ENCODE assay signal across 20 cellular contexts in genomic region chr3:133379926-133380325, GRCh38. TPM values are rescaled to one million over a fixed set of nuclear protein-coding genes. Genes with fewer than 3 reads are reported as not detected.
DNase-seq lines count a peak whose midpoint lies in the region; ATAC-seq and TF ChIP-seq lines count a peak whose summit lies in the region.
"Had no signal": no experiment of that assay in that cellular context is flagged by ENCODE, and none has a peak within 500 bp of the region (broad histone marks: within the 10 kb centered on the region; RNA-seq: fewer than 3 reads in every experiment).

No MANE protein-coding gene starts in this region.

- no peak overlapping the region for H3K4me3 ChIP-seq in coronary artery
- H3K4me3 ChIP-seq: A549, BLaER1 had no signal

- TF ChIP-seq CTCF in coronary artery (IDR thresholded peaks at IDR 0.05) (no peak), neural crest cell (conservative IDR thresholded peaks at IDR 0.05) (no peak)

- no peaks in the 10 kb centered on the region for H3K36me3 Mint-ChIP-seq in neural crest cell (ENCODE audit: low read depth)
- H3K36me3 Mint-ChIP-seq in activated T-helper 2 cell treated with anti-CD3 and anti-CD28 coated beads, Interferon-gamma antibody, Interleukin-2, Interleukin-4, amounts not matched to agents 10 μg/mL and 5 μg/mL and 100 μg/mL, durations not matched to agents 14 hours and 24 hours and 36 hours (ENCODE audit: low read depth): no peaks in the 10 kb centered on the region
- H3K36me3 Mint-ChIP-seq: CD14-positive monocyte; CD4-positive, alpha-beta memory T cell; CD4-positive, CD25-positive, alpha-beta regulatory T cell had no signal

- ATAC-seq in stimulated activated naive CD8-positive, alpha-beta T cell treated with anti-CD3 and anti-CD28 coated beads, Interleukin-15, amount 100 ng/mL, for 72 hours: peak; percentile 27
- no peak for ATAC-seq in stimulated activated naive CD8-positive, alpha-beta T cell treated with anti-CD3 and anti-CD28 coated beads, Interleukin-15, Interleukin-2, amounts not matched to agents 100 U/mL and 50 U/mL, for 24 hours
- ATAC-seq: A549 had no signal

- H3K4me3 Mint-ChIP-seq in stimulated activated naive CD8-positive, alpha-beta T cell treated with anti-CD3 and anti-CD28 coated beads, Interleukin-15, amount 100 ng/mL, for 72 hours: no peak overlapping the region
- no peak overlapping the region for H3K4me3 Mint-ChIP-seq in neural crest cell
- no peak overlapping the region for H3K4me3 Mint-ChIP-seq in activated T-helper 2 cell treated with anti-CD3 and anti-CD28 coated beads, Interferon-gamma antibody, Interleukin-2, Interleukin-4, amounts not matched to agents 10 μg/mL and 5 μg/mL and 100 μg/mL, durations not matched to agents 14 hours and 24 hours and 36 hours (ENCODE audit: low read depth)
- H3K4me3 Mint-ChIP-seq: B cell; CD14-positive monocyte; CD4-positive, alpha-beta memory T cell; CD4-positive, CD25-positive, alpha-beta regulatory T cell had no signal

- no peaks in the 10 kb centered on the region for H3K4me1 Mint-ChIP-seq in stimulated activated naive CD8-positive, alpha-beta T cell treated with anti-CD3 and anti-CD28 coated beads, Interleukin-15, amount 100 ng/mL, for 72 hours
- peaks cover 19% of the 10 kb centered on the region for H3K4me1 Mint-ChIP-seq in neural crest cell
- H3K4me1 Mint-ChIP-seq in activated T-helper 2 cell treated with anti-CD3 and anti-CD28 coated beads, Interferon-gamma antibody, Interleukin-2, Interleukin-4, amounts not matched to agents 10 μg/mL and 5 μg/mL and 100 μg/mL, durations not matched to agents 14 hours and 24 hours and 36 hours (ENCODE audit: low read depth): no peaks in the 10 kb centered on the region
- H3K4me1 Mint-ChIP-seq: B cell; CD14-positive monocyte; CD4-positive, alpha-beta memory T cell; CD4-positive, CD25-positive, alpha-beta regulatory T cell had no signal

- H3K27ac Mint-ChIP-seq in stimulated activated naive CD8-positive, alpha-beta T cell treated with anti-CD3 and anti-CD28 coated beads, Interleukin-15, amount 100 ng/mL, for 72 hours: no peak overlapping the region
- peak overlapping the region; percentile 10 for H3K27ac Mint-ChIP-seq in neural crest cell (ENCODE audit: unreplicated experiment)
- H3K27ac Mint-ChIP-seq in activated T-helper 2 cell treated with anti-CD3 and anti-CD28 coated beads, Interferon-gamma antibody, Interleukin-2, Interleukin-4, amounts not matched to agents 10 μg/mL and 5 μg/mL and 100 μg/mL, durations not matched to agents 14 hours and 24 hours and 36 hours: no peak overlapping the region
- H3K27ac Mint-ChIP-seq: B cell; CD14-positive monocyte; CD4-positive, alpha-beta memory T cell; CD4-positive, CD25-positive, alpha-beta regulatory T cell had no signal

- intact Hi-C loops in activated T-helper 2 cell treated with anti-CD3 and anti-CD28 coated beads, Interferon-gamma antibody, Interleukin-2, Interleukin-4, amounts not matched to agents 10 μg/mL and 5 μg/mL and 100 μg/mL, durations not matched to agents 14 hours and 24 hours and 36 hours (cut with micrococcal nuclease): no loop called here

- H3K27ac ChIP-seq in coronary artery: no peak overlapping the region
- H3K27ac ChIP-seq: 22Rv1, A549, BLaER1 had no signal

- H3K9me3 Mint-ChIP-seq in stimulated activated naive CD8-positive, alpha-beta T cell treated with anti-CD3 and anti-CD28 coated beads, Interleukin-15, amount 100 ng/mL, for 72 hours: no peaks in the 10 kb centered on the region
- H3K9me3 Mint-ChIP-seq in neural crest cell: no peaks in the 10 kb centered on the region
- no peaks in the 10 kb centered on the region for H3K9me3 Mint-ChIP-seq in activated T-helper 2 cell treated with anti-CD3 and anti-CD28 coated beads, Interferon-gamma antibody, Interleukin-2, Interleukin-4, amounts not matched to agents 10 μg/mL and 5 μg/mL and 100 μg/mL, durations not matched to agents 14 hours and 24 hours and 36 hours
- H3K9me3 Mint-ChIP-seq: CD4-positive, CD25-positive, alpha-beta regulatory T cell had no signal

- no peak for DNase-seq in stimulated activated naive CD8-positive, alpha-beta T cell treated with anti-CD3 and anti-CD28 coated beads, Interleukin-15, amount 100 ng/mL, for 72 hours
- DNase-seq in stimulated activated naive CD8-positive, alpha-beta T cell treated with anti-CD3 and anti-CD28 coated beads, Interleukin-15, Interleukin-2, amounts not matched to agents 100 U/mL and 50 U/mL, for 24 hours: no peak
- peak; percentile 38 for DNase-seq in coronary artery (ENCODE audit: low spot score)
- no peak for DNase-seq in neural crest cell (ENCODE audit: low read depth, low spot score)
- no peak for DNase-seq in activated T-helper 2 cell treated with anti-CD3 and anti-CD28 coated beads, Interferon-gamma antibody, Interleukin-2, Interleukin-4, amounts not matched to agents 10 μg/mL and 5 μg/mL and 100 μg/mL, durations not matched to agents 14 hours and 24 hours and 36 hours (ENCODE audit: low spot score)
- no peak for DNase-seq in activated T-cell treated with anti-CD3 and anti-CD28 coated beads for 4 hours
- DNase-seq: AML-193; C1 segment of cervical spinal cord; Caco-2; Calu3; CD4-positive, alpha-beta memory T cell; CD4-positive, CD25-positive, alpha-beta regulatory T cell; DMS79 treated with DMSO at 0.1 percent for 48 hours; GF-D8 had no signal

- H3K27me3 Mint-ChIP-seq in stimulated activated naive CD8-positive, alpha-beta T cell treated with anti-CD3 and anti-CD28 coated beads, Interleukin-15, amount 100 ng/mL, for 72 hours: no peaks in the 10 kb centered on the region
- no peaks in the 10 kb centered on the region for H3K27me3 Mint-ChIP-seq in neural crest cell (ENCODE audit: low read depth)
- H3K27me3 Mint-ChIP-seq in activated T-helper 2 cell treated with anti-CD3 and anti-CD28 coated beads, Interferon-gamma antibody, Interleukin-2, Interleukin-4, amounts not matched to agents 10 μg/mL and 5 μg/mL and 100 μg/mL, durations not matched to agents 14 hours and 24 hours and 36 hours (ENCODE audit: low read depth): peaks cover 1% of the 10 kb centered on the region
- H3K27me3 Mint-ChIP-seq: B cell had no signal

RNA-seq across cellular contexts. Expression of gene BFSP2, which starts 19.9 kb away (rescaled TPM):
- total RNA-seq in neural crest cell: not detected in 2 replicates
- not detected in 2 replicates for total RNA-seq in activated T-helper 2 cell treated with anti-CD3 and anti-CD28 coated beads, Interferon-gamma antibody, Interleukin-2, Interleukin-4, amounts not matched to agents 10 μg/mL and 5 μg/mL and 100 μg/mL, durations not matched to agents 14 hours and 24 hours and 36 hours
- total RNA-seq: A172; Caco-2; Calu3; CD4-positive, alpha-beta memory T cell had no signal
